22 cellular contexts compared by ENCODE assay signal in the genomic region with DNA sequence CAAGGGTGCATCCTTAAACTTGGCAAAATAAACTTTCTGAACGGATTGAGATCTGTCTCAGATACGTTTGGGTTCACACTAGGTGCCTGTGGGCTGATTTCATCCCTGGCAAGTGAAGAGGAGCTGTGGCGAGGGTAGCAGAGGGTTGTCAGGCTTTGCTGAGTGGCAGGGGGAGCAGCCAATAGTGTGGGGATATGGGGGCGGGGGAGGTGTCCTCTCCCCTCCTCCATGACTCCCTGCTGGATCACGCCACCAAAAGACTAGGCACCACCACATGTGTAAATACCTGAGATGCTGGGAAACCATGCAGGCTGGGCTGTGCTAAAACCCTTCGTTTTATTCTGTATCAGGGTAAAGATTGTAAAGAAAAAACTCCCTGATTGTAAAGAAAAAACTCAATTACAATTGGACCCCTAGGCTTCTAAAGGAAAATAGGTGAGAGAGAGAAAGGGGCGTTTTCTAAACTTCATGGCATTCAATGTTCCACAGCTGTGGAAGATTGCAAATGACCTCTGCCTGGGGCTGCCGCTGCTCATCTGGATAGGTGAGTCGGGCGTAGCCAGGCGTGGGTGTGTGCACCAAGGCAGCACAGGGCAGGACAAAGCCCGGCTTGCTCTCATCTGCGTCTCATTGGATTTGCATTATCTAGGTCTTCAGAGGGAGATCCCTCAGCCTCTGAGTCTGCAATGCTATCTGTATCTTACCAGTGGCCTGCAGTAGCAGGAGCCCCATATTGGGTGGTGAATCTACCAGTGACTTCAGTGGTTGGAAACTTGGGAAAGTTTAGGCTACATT. TPM values are rescaled to one million over a fixed set of nuclear protein-coding genes. Genes with fewer than 3 reads are reported as not detected.
DNase-seq lines count a peak whose midpoint lies in the region; ATAC-seq and TF ChIP-seq lines count a peak whose summit lies in the region.
"Had no signal": no experiment of that assay in that cellular context is flagged by ENCODE, and none has a peak within 500 bp of the region (broad histone marks: within the 10 kb centered on the region; RNA-seq: fewer than 3 reads in every experiment).

No MANE protein-coding gene starts in this region.

- no peak overlapping the region for H3K27ac Mint-ChIP-seq in GM23338
- peak overlapping the region; percentile 68 for H3K27ac Mint-ChIP-seq in neural progenitor cell
- H3K27ac Mint-ChIP-seq: effector memory CD8-positive, alpha-beta T cell; natural killer cell had no signal

- H3F3A ChIP-seq in GM23338 (replicated peaks; ENCODE audit: low read depth) (no peaks in the 10 kb centered on the region), neural progenitor cell (ENCODE audit: low read depth) (no peaks in the 10 kb centered on the region), GM23248 (ENCODE audit: insufficient read depth) (peaks cover 12% of the 10 kb centered on the region; the same call in 1 of the 2 replicates)

- peaks cover 31% of the 10 kb centered on the region for H3K4me1 Mint-ChIP-seq in GM23338
- H3K4me1 Mint-ChIP-seq in neural progenitor cell, result peaks cover 42% of the 10 kb centered on the region
- H3K4me1 Mint-ChIP-seq: natural killer cell had no signal

- in situ Hi-C loops in GM23248 (cut with MboI), result no loop called here

- H3K4me3 ChIP-seq in GM23338 (no peak overlapping the region), neural progenitor cell (no peak overlapping the region), upper lobe of right lung (no peak overlapping the region), GM23248 (no peak overlapping the region)
- H3K4me3 ChIP-seq: heart right ventricle, psoas muscle had no signal

- H3K4me3 Mint-ChIP-seq in GM23338, result no peak overlapping the region
- no peak overlapping the region for H3K4me3 Mint-ChIP-seq in neural progenitor cell
- H3K4me3 Mint-ChIP-seq: CD14-positive monocyte; effector memory CD8-positive, alpha-beta T cell; natural killer cell had no signal

- 91 to 92% methylated on average over 13 of the region's 13 CpGs for WGBS in GM23248 (ENCODE audit: low coverage in 1 of 2, low lambda C conversion rate in 2 of 2, missing lambda C conversion rate in 2 of 2), 2 experiments

- intact Hi-C loops in upper lobe of right lung (cut with DNase I), result no loop called here

- H3K4me2 ChIP-seq in GM23338, result 0 out of 2 replicates have a peak overlapping the region, but pooled peaks have one; percentile 12
- H3K4me2 ChIP-seq in neural progenitor cell, result no peak overlapping the region
- H3K4me2 ChIP-seq in GM23248 (ENCODE audit: unreplicated experiment), result no peak overlapping the region

- H3K4me1 ChIP-seq in GM23338 (ENCODE audit: insufficient read depth) (peaks cover 17% of the 10 kb centered on the region), neural progenitor cell (peaks cover 11% of the 10 kb centered on the region), upper lobe of right lung (peaks cover 12% of the 10 kb centered on the region), GM23248 (ENCODE audit: insufficient read depth) (peaks cover 20% of the 10 kb centered on the region)
- H3K4me1 ChIP-seq: psoas muscle had no signal

- TF ChIP-seq CTCF in GM23338 (conservative IDR thresholded peaks at IDR 0.05; ENCODE audit: low read depth in 2 of 2) (no peak), neural progenitor cell (IDR thresholded peaks at IDR 0.05) (no peak), upper lobe of right lung (IDR thresholded peaks at IDR 0.05) (no peak)

- H4K20me1 ChIP-seq in GM23338 (replicated peaks; ENCODE audit: insufficient read depth) (no peaks in the 10 kb centered on the region), neural progenitor cell (ENCODE audit: low read depth) (no peaks in the 10 kb centered on the region), GM23248 (ENCODE audit: insufficient read depth) (no peaks in the 10 kb centered on the region)

- peak overlapping the region; percentile 67 for H2AFZ ChIP-seq in GM23338
- peak overlapping the region; percentile 59 for H2AFZ ChIP-seq in neural progenitor cell (replicated peaks)
- H2AFZ ChIP-seq in GM23248, result no peak overlapping the region

- H3K9me3 Mint-ChIP-seq in GM23338 (no peaks in the 10 kb centered on the region), neural progenitor cell (peaks cover 2% of the 10 kb centered on the region)
- H3K9me3 Mint-ChIP-seq: CD14-positive monocyte; effector memory CD8-positive, alpha-beta T cell; natural killer cell had no signal

- no peaks in the 10 kb centered on the region for H3K36me3 ChIP-seq in GM23338 (ENCODE audit: insufficient read depth)
- no peaks in the 10 kb centered on the region for H3K36me3 ChIP-seq in neural progenitor cell
- no peaks in the 10 kb centered on the region for H3K36me3 ChIP-seq in upper lobe of right lung
- no peaks in the 10 kb centered on the region for H3K36me3 ChIP-seq in GM23248 (ENCODE audit: low read depth)
- H3K36me3 ChIP-seq: heart right ventricle had no signal

- H3K36me3 Mint-ChIP-seq in GM23338 (ENCODE audit: low read depth) (no peaks in the 10 kb centered on the region), neural progenitor cell (no peaks in the 10 kb centered on the region)
- H3K36me3 Mint-ChIP-seq: CD14-positive monocyte, natural killer cell had no signal

- no peak overlapping the region for H3K27ac ChIP-seq in GM23338 (ENCODE audit: low read depth)
- H3K27ac ChIP-seq in neural progenitor cell, result no peak overlapping the region
- no peak overlapping the region for H3K27ac ChIP-seq in upper lobe of right lung
- no peak overlapping the region for H3K27ac ChIP-seq in GM23248
- H3K27ac ChIP-seq: heart right ventricle, psoas muscle had no signal

- no peak overlapping the region for H3K9ac ChIP-seq in neural progenitor cell
- H3K9ac ChIP-seq in GM23248, result no peak overlapping the region

- H3K79me2 ChIP-seq in GM23338 (replicated peaks; ENCODE audit: insufficient read depth) (no peaks in the 10 kb centered on the region), neural progenitor cell (ENCODE audit: low read depth) (no peaks in the 10 kb centered on the region), GM23248 (ENCODE audit: insufficient read depth) (no peaks in the 10 kb centered on the region)

- peak; percentile 98 for ATAC-seq in GM23338
- ATAC-seq in esophagus mucosa, result peak; percentile 87
- ATAC-seq in upper lobe of right lung, result no peak
- ATAC-seq in HG03097 (IDR thresholded peaks at IDR 0.05; ENCODE audit: low FRiP score, unreplicated experiment), result no peak
- ATAC-seq in GM19397 (IDR thresholded peaks at IDR 0.05; ENCODE audit: unreplicated experiment), result no peak
- ATAC-seq: effector memory CD8-positive, alpha-beta T cell; heart right ventricle; natural killer cell; psoas muscle had no signal

- H3K9me2 ChIP-seq in GM23338 (ENCODE audit: insufficient read depth) (no peaks in the 10 kb centered on the region), GM23248 (ENCODE audit: insufficient read depth) (no peaks in the 10 kb centered on the region)

- H3K27me3 ChIP-seq in GM23338 (ENCODE audit: insufficient read depth) (no peaks in the 10 kb centered on the region), neural progenitor cell (no peaks in the 10 kb centered on the region), upper lobe of right lung (no peaks in the 10 kb centered on the region), GM23248 (replicated peaks; ENCODE audit: insufficient read depth) (no peaks in the 10 kb centered on the region)
- H3K27me3 ChIP-seq: heart right ventricle had no signal

- H3K9me3 ChIP-seq in neural progenitor cell (ENCODE audit: low read depth) (no peaks in the 10 kb centered on the region), upper lobe of right lung (no peaks in the 10 kb centered on the region), GM23248 (ENCODE audit: low read depth) (no peaks in the 10 kb centered on the region)
- H3K9me3 ChIP-seq: heart right ventricle, psoas muscle had no signal

- DNase-seq in GM23338 (ENCODE audit: low spot score), result peak; percentile 67
- peak; percentile 10 for DNase-seq in SW480 (ENCODE audit: low spot score)
- peak; percentile 33 for DNase-seq in neural progenitor cell (ENCODE audit: low spot score)
- DNase-seq in upper lobe of right lung, result no peak
- no peak for DNase-seq in GM23248
- DNase-seq: activated CD4-positive, alpha-beta T cell treated with anti-CD3 and anti-CD28 coated beads, Interleukin-2, amount 50 U/mL, for 4 hours; activated naive CD4-positive, alpha-beta T cell treated with Interleukin-2 at 50 U/mL for 16 hours; anterior cingulate cortex; cerebellar nuclear complex; effector memory CD8-positive, alpha-beta T cell; heart right ventricle; KG1; kidney; natural killer cell; NCI-H2081 treated with DMSO at 0.1 percent for 48 hours; NCI-H510A; psoas muscle; stimulated activated CD4-positive, alpha-beta T cell treated with anti-CD3 and anti-CD28 coated beads, Interleukin-4, amount 100 ng/mL, for 4 hours had no signal

- peaks cover 11% of the 10 kb centered on the region for H3K27me3 Mint-ChIP-seq in GM23338 (ENCODE audit: insufficient read depth, low read depth, poor library complexity)
- H3K27me3 Mint-ChIP-seq in neural progenitor cell (ENCODE audit: insufficient read depth, low read depth), result peaks cover 18% of the 10 kb centered on the region

TF ChIP-seq in GM23338, 12 proteins besides CTCF, POLR2A, EP300 and RAD21:
- no peak for TF ChIP-seq STAT1 (IDR thresholded peaks at IDR 0.05; ENCODE audit: unreplicated experiment)
- TF ChIP-seq, protein P1, sequence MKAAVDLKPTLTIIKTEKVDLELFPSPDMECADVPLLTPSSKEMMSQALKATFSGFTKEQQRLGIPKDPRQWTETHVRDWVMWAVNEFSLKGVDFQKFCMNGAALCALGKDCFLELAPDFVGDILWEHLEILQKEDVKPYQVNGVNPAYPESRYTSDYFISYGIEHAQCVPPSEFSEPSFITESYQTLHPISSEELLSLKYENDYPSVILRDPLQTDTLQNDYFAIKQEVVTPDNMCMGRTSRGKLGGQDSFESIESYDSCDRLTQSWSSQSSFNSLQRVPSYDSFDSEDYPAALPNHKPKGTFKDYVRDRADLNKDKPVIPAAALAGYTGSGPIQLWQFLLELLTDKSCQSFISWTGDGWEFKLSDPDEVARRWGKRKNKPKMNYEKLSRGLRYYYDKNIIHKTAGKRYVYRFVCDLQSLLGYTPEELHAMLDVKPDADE (IDR thresholded peaks at IDR 0.05), result no peak
- TF ChIP-seq ZNF114 (CRISPR knock-in tag; IDR thresholded peaks at IDR 0.05), result no peak
- no peak for TF ChIP-seq NANOG (IDR thresholded peaks at IDR 0.05; ENCODE audit: borderline replicate concordance)
- no peak for TF ChIP-seq EZH2 (IDR thresholded peaks at IDR 0.05; ENCODE audit: low read depth, unreplicated experiment)
- TF ChIP-seq CREB1 (CRISPR knock-in tag; IDR thresholded peaks at IDR 0.05; ENCODE audit: low read depth), result no peak

RNA-seq across cellular contexts. Expression of a gene that starts 26.9 kb away (rescaled TPM):
- not detected in 2 replicates for total RNA-seq in GM23338 (2014; rRNA removed; shearing (Covaris generic))
- polyA plus RNA-seq in GM23338 (2016; fragmentation: Nextera tagmentation; extraction: Ambion mirVana) (not detected in 2 replicates), GM23248 (2016; fragmentation: Nextera tagmentation; extraction: Ambion mirVana) (2.6 and 3.4 TPM in 2 replicates)
- total RNA-seq in esophagus mucosa (0.72 TPM), neural progenitor cell (ENCODE audit: low replicate concordance) (not detected in 2 replicates), upper lobe of right lung (21.0 TPM)
- 0.63 and 1.3 TPM in 2 replicates for total RNA-seq in GM23248 (2014; rRNA removed; shearing (Covaris generic))
- total RNA-seq: psoas muscle had no signal

Comparison
In these comparisons a context has a peak if more than half of its experiments do, and no peak if none do; other contexts are left out.
1. ATAC-seq: peak in GM23338 (single experiment) and esophagus mucosa (single experiment); none in upper lobe of right lung (single experiment), HG03097 (single experiment) and GM19397 (single experiment).
2. DNase-seq: peak in GM23338 (single experiment), SW480 (single experiment) and neural progenitor cell (single experiment); none in upper lobe of right lung (single experiment) and GM23248 (single experiment).